ENCODE assay signal across 19 cellular contexts in the genomic region with DNA sequence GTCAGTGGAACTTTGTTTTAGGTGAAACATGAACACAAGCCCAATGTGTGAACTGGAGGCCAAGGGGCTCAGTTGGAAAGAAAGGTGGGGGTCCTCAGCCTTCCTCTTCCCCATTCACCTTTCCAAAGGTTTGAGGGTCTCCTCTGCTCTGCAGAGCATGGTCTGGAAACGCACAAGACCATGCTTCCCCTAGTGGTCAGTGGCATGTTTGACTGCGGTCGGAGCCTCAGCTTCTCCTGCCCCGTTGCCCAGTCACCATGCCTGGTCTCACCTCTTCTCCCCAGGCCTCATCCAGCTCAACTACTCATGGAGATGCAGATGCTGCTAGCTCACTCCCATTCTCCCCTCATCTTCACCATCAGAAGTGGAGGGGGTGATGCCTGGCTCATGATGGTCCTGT.
DNase-seq lines count a peak whose midpoint lies in the region; ATAC-seq and TF ChIP-seq lines count a peak whose summit lies in the region.
"Had no signal": no experiment of that assay in that cellular context is flagged by ENCODE, and none has a peak within 500 bp of the region (broad histone marks: within the 10 kb centered on the region; RNA-seq: fewer than 3 reads in every experiment).

No MANE protein-coding gene starts in this region.

- TF ChIP-seq CTCF in cardiac muscle cell (IDR thresholded peaks at IDR 0.05; ENCODE audit: low read depth, low read length) (peak; percentile 6), NB4 (IDR thresholded peaks at IDR 0.05; ENCODE audit: low read depth, low read length) (peak; percentile 13), epithelial cell of proximal tubule (conservative IDR thresholded peaks at IDR 0.05; ENCODE audit: low read depth, low read length) (peak; percentile 2), upper lobe of right lung (IDR thresholded peaks at IDR 0.05) (peak; percentile 14), lower lobe of right lung (IDR thresholded peaks at IDR 0.05) (no peak)

- intact Hi-C loops in right cardiac atrium (cut with DNase I): no loop called here
- intact Hi-C loops in upper lobe of right lung (cut with DNase I): no loop called here
- intact Hi-C loops in lower lobe of right lung (cut with DNase I): no loop called here

- WGBS in right cardiac atrium: 74% methylated on average over 4 of the region's 4 CpGs

- TF ChIP-seq POLR2A in NB4 (IDR thresholded peaks at IDR 0.05; ENCODE audit: extremely low read depth, insufficient read length): no peak

- DNase-seq in cardiac muscle cell (ENCODE audit: low read depth in 1 of 2, low spot score in 1 of 2) (no peak), right cardiac atrium (no peak), NB4 (ENCODE audit: low read depth) (no peak), epithelial cell of proximal tubule (ENCODE audit: low read depth) (no peak), upper lobe of right lung (no peak), lower lobe of right lung (no peak)
- no peak for DNase-seq in activated CD4-positive, alpha-beta T cell treated with anti-CD3 and anti-CD28 coated beads, Interleukin-2, amount 50 U/mL, for 48 hours
- DNase-seq: activated CD4-positive, alpha-beta memory T cell treated with anti-CD3 and anti-CD28 coated beads for 36 hours; activated T-cell treated with anti-CD3 and anti-CD28 coated beads, Interleukin-2, amount 50 U/mL, for 48 hours; CD8-positive, alpha-beta T cell; effector CD8-positive, alpha-beta T cell; hypothalamus; NCI-H2081; NCI-H524 treated with DMSO at 0.1 percent for 48 hours; stimulated activated naive CD4-positive, alpha-beta T cell; upper lobe of left lung had no signal

- no peaks in the 10 kb centered on the region for H3K9me3 ChIP-seq in cardiac muscle cell (ENCODE audit: low read depth)
- no peaks in the 10 kb centered on the region for H3K9me3 ChIP-seq in right cardiac atrium (ENCODE audit: control insufficient read depth, low read length)
- no peaks in the 10 kb centered on the region for H3K9me3 ChIP-seq in upper lobe of right lung
- H3K9me3 ChIP-seq in lower lobe of right lung: no peaks in the 10 kb centered on the region
- H3K9me3 ChIP-seq: breast epithelium, upper lobe of left lung had no signal

- H3K27ac ChIP-seq in cardiac muscle cell (no peak overlapping the region), right cardiac atrium (ENCODE audit: low read length) (no peak overlapping the region), upper lobe of right lung (no peak overlapping the region), lower lobe of right lung (no peak overlapping the region)
- H3K27ac ChIP-seq: breast epithelium, upper lobe of left lung had no signal

- H3K4me1 ChIP-seq in cardiac muscle cell (ENCODE audit: low read depth): peaks cover 3% of the 10 kb centered on the region
- H3K4me1 ChIP-seq in right cardiac atrium (ENCODE audit: control insufficient read depth, insufficient read depth, low read length): peaks cover 2% of the 10 kb centered on the region
- H3K4me1 ChIP-seq in upper lobe of right lung: no peaks in the 10 kb centered on the region
- H3K4me1 ChIP-seq in lower lobe of right lung: no peaks in the 10 kb centered on the region
- H3K4me1 ChIP-seq: breast epithelium had no signal

- H3K36me3 ChIP-seq in cardiac muscle cell (no peaks in the 10 kb centered on the region), upper lobe of right lung (no peaks in the 10 kb centered on the region), lower lobe of right lung (no peaks in the 10 kb centered on the region)
- H3K36me3 ChIP-seq: breast epithelium, upper lobe of left lung had no signal

- H3K27me3 ChIP-seq in cardiac muscle cell (no peaks in the 10 kb centered on the region), right cardiac atrium (ENCODE audit: control insufficient read depth, insufficient read depth) (no peaks in the 10 kb centered on the region), upper lobe of right lung (no peaks in the 10 kb centered on the region), lower lobe of right lung (ENCODE audit: low read depth) (no peaks in the 10 kb centered on the region)
- H3K27me3 ChIP-seq: upper lobe of left lung had no signal

- ATAC-seq in right cardiac atrium: no peak
- ATAC-seq in upper lobe of right lung: no peak
- ATAC-seq in lower lobe of right lung: no peak
- no peak for ATAC-seq in GM18502 (IDR thresholded peaks at IDR 0.05; ENCODE audit: poor library complexity, unreplicated experiment)
- ATAC-seq: CD8-positive, alpha-beta T cell; Panc1 had no signal

- H3K4me3 ChIP-seq in cardiac muscle cell (no peak overlapping the region), right cardiac atrium (ENCODE audit: low read length) (no peak overlapping the region), NB4 (ENCODE audit: low read depth, low read length) (no peak overlapping the region), epithelial cell of proximal tubule (ENCODE audit: low read depth, low read length) (no peak overlapping the region), upper lobe of right lung (no peak overlapping the region), lower lobe of right lung (no peak overlapping the region)
- H3K4me3 ChIP-seq: breast epithelium, upper lobe of left lung had no signal
